30 cellular contexts compared by ENCODE assay signal in the genomic region with DNA sequence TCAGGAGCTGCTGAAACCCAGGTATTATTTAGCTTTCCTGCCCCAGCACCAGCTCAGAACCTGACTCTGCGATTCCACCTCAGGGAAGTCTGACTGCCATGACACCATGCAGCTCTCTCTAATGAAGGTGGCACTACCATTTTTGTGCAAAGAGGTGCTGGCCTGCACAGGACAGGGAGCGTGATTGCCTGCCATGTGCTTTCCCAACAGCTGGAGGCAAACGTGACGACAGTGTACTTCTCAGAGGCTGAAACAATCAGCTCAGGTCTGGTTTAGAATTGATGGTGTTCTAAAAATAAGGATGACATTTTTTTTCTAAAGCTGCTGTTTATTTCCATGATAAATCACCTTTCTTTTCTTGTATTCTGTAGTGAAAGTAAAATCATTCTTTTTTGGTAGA.
"Had no signal": no experiment of that assay in that cellular context is flagged by ENCODE, and none has a peak within 500 bp of the region (broad histone marks: within the 10 kb centered on the region; RNA-seq: fewer than 3 reads in every experiment).

No MANE protein-coding gene starts in this region.

- H3K36me3 ChIP-seq: adrenal gland, ascending aorta, cardiac muscle cell, lower lobe of right lung, thyroid gland, upper lobe of right lung had no signal

- H3K4me3 ChIP-seq: adrenal gland, ascending aorta, cardiac muscle cell, lower lobe of right lung, psoas muscle, smooth muscle cell, stomach, thyroid gland, upper lobe of right lung had no signal

- H3K27ac Mint-ChIP-seq: activated CD4-positive, alpha-beta T cell treated with anti-CD3 and anti-CD28 coated beads, Interleukin-2, amount 10 ng/mL, durations not matched to agents 24 days and 14 days; activated naive CD8-positive, alpha-beta T cell treated with anti-CD3 and anti-CD28 coated beads for 36 hours; activated T-cell treated with anti-CD3 and anti-CD28 coated beads, Interleukin-2, amount 50 U/mL, for 72 hours; stimulated activated naive B cell treated with anti-CD40 and anti-IgM and Interleukin-4, amounts not matched to agents 10 μg/mL and 1 μg/mL and 100 μg/mL, for 72 hours had no signal

- H3K9me3 ChIP-seq: adrenal gland, ascending aorta, lower lobe of right lung, psoas muscle, stomach, thyroid gland, upper lobe of right lung had no signal

- H3K9me3 Mint-ChIP-seq: activated CD4-positive, alpha-beta T cell treated with anti-CD3 and anti-CD28 coated beads, Interleukin-2, amount 10 ng/mL, durations not matched to agents 24 days and 14 days; activated naive CD8-positive, alpha-beta T cell treated with anti-CD3 and anti-CD28 coated beads for 36 hours; activated T-cell treated with anti-CD3 and anti-CD28 coated beads, Interleukin-2, amount 50 U/mL, for 72 hours; brain; naive thymus-derived CD8-positive, alpha-beta T cell; neural crest cell; stimulated activated naive B cell treated with anti-CD40 and anti-IgM and Interleukin-4, amounts not matched to agents 10 μg/mL and 1 μg/mL and 100 μg/mL, for 72 hours had no signal

- ATAC-seq: activated T-cell treated with anti-CD3 and anti-CD28 coated beads, Interleukin-2, amount 50 U/mL, for 72 hours; esophagus mucosa; foreskin keratinocyte; left colon; naive thymus-derived CD8-positive, alpha-beta T cell; psoas muscle; stimulated activated naive B cell treated with anti-CD40 and anti-IgM and Interleukin-4, amounts not matched to agents 10 μg/mL and 1 μg/mL and 100 μg/mL, for 72 hours had no signal

- H3K27me3 ChIP-seq: adrenal gland, ascending aorta, cardiac muscle cell, foreskin keratinocyte, stomach, thyroid gland, upper lobe of right lung had no signal

- H3K36me3 Mint-ChIP-seq: activated naive CD8-positive, alpha-beta T cell treated with anti-CD3 and anti-CD28 coated beads for 36 hours; brain; naive thymus-derived CD8-positive, alpha-beta T cell; stimulated activated naive B cell treated with anti-CD40 and anti-IgM and Interleukin-4, amounts not matched to agents 10 μg/mL and 1 μg/mL and 100 μg/mL, for 72 hours had no signal

- H3K27me3 Mint-ChIP-seq: naive thymus-derived CD8-positive, alpha-beta T cell; stimulated activated naive B cell treated with anti-CD40 and anti-IgM and Interleukin-4, amounts not matched to agents 10 μg/mL and 1 μg/mL and 100 μg/mL, for 72 hours had no signal

- H3K4me3 Mint-ChIP-seq: activated CD4-positive, alpha-beta T cell treated with anti-CD3 and anti-CD28 coated beads, Interleukin-2, amount 10 ng/mL, durations not matched to agents 24 days and 14 days; activated naive CD8-positive, alpha-beta T cell treated with anti-CD3 and anti-CD28 coated beads for 36 hours; activated T-cell treated with anti-CD3 and anti-CD28 coated beads, Interleukin-2, amount 50 U/mL, for 72 hours; brain; naive thymus-derived CD8-positive, alpha-beta T cell; neural crest cell; stimulated activated naive B cell treated with anti-CD40 and anti-IgM and Interleukin-4, amounts not matched to agents 10 μg/mL and 1 μg/mL and 100 μg/mL, for 72 hours had no signal

- DNase-seq: activated CD4-positive, alpha-beta T cell treated with anti-CD3 and anti-CD28 coated beads, Interleukin-2, amount 10 ng/mL, durations not matched to agents 24 days and 14 days; activated CD4-positive, CD25-positive, alpha-beta regulatory T cell treated with anti-CD3 and anti-CD28 coated beads, Interleukin-2, amount 50 U/mL, for 72 hours; activated naive CD4-positive, alpha-beta T cell; activated naive CD8-positive, alpha-beta T cell treated with anti-CD3 and anti-CD28 coated beads for 36 hours; activated T-cell treated with anti-CD3 and anti-CD28 coated beads for 4 hours; activated T-cell treated with anti-CD3 and anti-CD28 coated beads, Interleukin-2, amount 50 U/mL, for 72 hours; cortex of kidney; foreskin keratinocyte; left colon; lower lobe of right lung; mesenchymal stem cell; naive thymus-derived CD8-positive, alpha-beta T cell; occipital lobe; psoas muscle; stimulated activated CD4-positive, alpha-beta T cell treated with anti-CD3 and anti-CD28 coated beads, Interleukin-2, amount 100 ng/mL, for 24 hours; stimulated activated naive B cell treated with anti-CD40 and anti-IgM and Interleukin-4, amounts not matched to agents 10 μg/mL and 1 μg/mL and 100 μg/mL, for 72 hours; stomach; T-helper 1 cell; T1000; thyroid gland; upper lobe of right lung had no signal

- H3K4me1 ChIP-seq: adrenal gland, ascending aorta, foreskin keratinocyte, parathyroid adenoma, psoas muscle, thyroid gland had no signal

- H3K27ac ChIP-seq: ascending aorta, cardiac muscle cell, foreskin keratinocyte, lower lobe of right lung, parathyroid adenoma, psoas muscle, stomach, thyroid gland, upper lobe of right lung, WERI-Rb-1 had no signal

- H3K4me1 Mint-ChIP-seq: neural crest cell had no signal
